In the genomic region with DNA sequence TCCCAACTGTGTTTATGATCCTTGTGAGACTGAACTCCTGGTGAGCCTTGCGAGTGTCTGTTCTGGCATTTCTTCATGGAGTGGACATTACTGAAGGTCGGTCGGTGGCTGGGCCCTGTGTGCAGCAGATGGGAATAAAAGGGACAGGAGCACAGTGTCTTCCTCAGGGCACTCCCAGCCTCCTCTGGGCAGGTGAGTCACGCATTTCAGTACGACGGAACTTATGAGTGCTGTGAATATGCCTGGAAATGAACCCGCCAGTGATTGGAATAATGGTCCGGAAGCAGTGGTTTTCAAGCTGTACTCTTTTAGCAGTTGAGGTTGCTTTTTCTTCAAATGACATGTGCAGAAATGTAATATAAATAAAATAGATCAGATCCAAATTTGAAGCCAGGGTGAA, we compare ENCODE assay signal across 2 cellular contexts.
TF ChIP-seq lines count a peak whose summit lies in the region.

No MANE protein-coding gene starts in this region.

TF ChIP-seq in GM23338, 12 proteins besides CTCF, POLR2A, EP300 and RAD21 (continued from another document):
- no peak for TF ChIP-seq POLR2AphosphoS5 (IDR thresholded peaks at IDR 0.05; ENCODE audit: low read depth)
- no peak for TF ChIP-seq EZH2 (IDR thresholded peaks at IDR 0.05; ENCODE audit: low read depth, unreplicated experiment)
- TF ChIP-seq JUNB (IDR thresholded peaks at IDR 0.05; ENCODE audit: unreplicated experiment), result no peak
- TF ChIP-seq CREB1 (CRISPR knock-in tag; IDR thresholded peaks at IDR 0.05; ENCODE audit: low read depth), result no peak
- TF ChIP-seq EZH2phosphoT487 (IDR thresholded peaks at IDR 0.05; ENCODE audit: unreplicated experiment), result no peak
- TF ChIP-seq, protein P1, sequence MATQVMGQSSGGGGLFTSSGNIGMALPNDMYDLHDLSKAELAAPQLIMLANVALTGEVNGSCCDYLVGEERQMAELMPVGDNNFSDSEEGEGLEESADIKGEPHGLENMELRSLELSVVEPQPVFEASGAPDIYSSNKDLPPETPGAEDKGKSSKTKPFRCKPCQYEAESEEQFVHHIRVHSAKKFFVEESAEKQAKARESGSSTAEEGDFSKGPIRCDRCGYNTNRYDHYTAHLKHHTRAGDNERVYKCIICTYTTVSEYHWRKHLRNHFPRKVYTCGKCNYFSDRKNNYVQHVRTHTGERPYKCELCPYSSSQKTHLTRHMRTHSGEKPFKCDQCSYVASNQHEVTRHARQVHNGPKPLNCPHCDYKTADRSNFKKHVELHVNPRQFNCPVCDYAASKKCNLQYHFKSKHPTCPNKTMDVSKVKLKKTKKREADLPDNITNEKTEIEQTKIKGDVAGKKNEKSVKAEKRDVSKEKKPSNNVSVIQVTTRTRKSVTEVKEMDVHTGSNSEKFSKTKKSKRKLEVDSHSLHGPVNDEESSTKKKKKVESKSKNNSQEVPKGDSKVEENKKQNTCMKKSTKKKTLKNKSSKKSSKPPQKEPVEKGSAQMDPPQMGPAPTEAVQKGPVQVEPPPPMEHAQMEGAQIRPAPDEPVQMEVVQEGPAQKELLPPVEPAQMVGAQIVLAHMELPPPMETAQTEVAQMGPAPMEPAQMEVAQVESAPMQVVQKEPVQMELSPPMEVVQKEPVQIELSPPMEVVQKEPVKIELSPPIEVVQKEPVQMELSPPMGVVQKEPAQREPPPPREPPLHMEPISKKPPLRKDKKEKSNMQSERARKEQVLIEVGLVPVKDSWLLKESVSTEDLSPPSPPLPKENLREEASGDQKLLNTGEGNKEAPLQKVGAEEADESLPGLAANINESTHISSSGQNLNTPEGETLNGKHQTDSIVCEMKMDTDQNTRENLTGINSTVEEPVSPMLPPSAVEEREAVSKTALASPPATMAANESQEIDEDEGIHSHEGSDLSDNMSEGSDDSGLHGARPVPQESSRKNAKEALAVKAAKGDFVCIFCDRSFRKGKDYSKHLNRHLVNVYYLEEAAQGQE (IDR thresholded peaks at IDR 0.05; ENCODE audit: unreplicated experiment), result no peak
- TF ChIP-seq, protein P2, sequence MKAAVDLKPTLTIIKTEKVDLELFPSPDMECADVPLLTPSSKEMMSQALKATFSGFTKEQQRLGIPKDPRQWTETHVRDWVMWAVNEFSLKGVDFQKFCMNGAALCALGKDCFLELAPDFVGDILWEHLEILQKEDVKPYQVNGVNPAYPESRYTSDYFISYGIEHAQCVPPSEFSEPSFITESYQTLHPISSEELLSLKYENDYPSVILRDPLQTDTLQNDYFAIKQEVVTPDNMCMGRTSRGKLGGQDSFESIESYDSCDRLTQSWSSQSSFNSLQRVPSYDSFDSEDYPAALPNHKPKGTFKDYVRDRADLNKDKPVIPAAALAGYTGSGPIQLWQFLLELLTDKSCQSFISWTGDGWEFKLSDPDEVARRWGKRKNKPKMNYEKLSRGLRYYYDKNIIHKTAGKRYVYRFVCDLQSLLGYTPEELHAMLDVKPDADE (IDR thresholded peaks at IDR 0.05), result no peak
- no peak for TF ChIP-seq STAT1 (IDR thresholded peaks at IDR 0.05; ENCODE audit: unreplicated experiment)
- TF ChIP-seq, protein P3, sequence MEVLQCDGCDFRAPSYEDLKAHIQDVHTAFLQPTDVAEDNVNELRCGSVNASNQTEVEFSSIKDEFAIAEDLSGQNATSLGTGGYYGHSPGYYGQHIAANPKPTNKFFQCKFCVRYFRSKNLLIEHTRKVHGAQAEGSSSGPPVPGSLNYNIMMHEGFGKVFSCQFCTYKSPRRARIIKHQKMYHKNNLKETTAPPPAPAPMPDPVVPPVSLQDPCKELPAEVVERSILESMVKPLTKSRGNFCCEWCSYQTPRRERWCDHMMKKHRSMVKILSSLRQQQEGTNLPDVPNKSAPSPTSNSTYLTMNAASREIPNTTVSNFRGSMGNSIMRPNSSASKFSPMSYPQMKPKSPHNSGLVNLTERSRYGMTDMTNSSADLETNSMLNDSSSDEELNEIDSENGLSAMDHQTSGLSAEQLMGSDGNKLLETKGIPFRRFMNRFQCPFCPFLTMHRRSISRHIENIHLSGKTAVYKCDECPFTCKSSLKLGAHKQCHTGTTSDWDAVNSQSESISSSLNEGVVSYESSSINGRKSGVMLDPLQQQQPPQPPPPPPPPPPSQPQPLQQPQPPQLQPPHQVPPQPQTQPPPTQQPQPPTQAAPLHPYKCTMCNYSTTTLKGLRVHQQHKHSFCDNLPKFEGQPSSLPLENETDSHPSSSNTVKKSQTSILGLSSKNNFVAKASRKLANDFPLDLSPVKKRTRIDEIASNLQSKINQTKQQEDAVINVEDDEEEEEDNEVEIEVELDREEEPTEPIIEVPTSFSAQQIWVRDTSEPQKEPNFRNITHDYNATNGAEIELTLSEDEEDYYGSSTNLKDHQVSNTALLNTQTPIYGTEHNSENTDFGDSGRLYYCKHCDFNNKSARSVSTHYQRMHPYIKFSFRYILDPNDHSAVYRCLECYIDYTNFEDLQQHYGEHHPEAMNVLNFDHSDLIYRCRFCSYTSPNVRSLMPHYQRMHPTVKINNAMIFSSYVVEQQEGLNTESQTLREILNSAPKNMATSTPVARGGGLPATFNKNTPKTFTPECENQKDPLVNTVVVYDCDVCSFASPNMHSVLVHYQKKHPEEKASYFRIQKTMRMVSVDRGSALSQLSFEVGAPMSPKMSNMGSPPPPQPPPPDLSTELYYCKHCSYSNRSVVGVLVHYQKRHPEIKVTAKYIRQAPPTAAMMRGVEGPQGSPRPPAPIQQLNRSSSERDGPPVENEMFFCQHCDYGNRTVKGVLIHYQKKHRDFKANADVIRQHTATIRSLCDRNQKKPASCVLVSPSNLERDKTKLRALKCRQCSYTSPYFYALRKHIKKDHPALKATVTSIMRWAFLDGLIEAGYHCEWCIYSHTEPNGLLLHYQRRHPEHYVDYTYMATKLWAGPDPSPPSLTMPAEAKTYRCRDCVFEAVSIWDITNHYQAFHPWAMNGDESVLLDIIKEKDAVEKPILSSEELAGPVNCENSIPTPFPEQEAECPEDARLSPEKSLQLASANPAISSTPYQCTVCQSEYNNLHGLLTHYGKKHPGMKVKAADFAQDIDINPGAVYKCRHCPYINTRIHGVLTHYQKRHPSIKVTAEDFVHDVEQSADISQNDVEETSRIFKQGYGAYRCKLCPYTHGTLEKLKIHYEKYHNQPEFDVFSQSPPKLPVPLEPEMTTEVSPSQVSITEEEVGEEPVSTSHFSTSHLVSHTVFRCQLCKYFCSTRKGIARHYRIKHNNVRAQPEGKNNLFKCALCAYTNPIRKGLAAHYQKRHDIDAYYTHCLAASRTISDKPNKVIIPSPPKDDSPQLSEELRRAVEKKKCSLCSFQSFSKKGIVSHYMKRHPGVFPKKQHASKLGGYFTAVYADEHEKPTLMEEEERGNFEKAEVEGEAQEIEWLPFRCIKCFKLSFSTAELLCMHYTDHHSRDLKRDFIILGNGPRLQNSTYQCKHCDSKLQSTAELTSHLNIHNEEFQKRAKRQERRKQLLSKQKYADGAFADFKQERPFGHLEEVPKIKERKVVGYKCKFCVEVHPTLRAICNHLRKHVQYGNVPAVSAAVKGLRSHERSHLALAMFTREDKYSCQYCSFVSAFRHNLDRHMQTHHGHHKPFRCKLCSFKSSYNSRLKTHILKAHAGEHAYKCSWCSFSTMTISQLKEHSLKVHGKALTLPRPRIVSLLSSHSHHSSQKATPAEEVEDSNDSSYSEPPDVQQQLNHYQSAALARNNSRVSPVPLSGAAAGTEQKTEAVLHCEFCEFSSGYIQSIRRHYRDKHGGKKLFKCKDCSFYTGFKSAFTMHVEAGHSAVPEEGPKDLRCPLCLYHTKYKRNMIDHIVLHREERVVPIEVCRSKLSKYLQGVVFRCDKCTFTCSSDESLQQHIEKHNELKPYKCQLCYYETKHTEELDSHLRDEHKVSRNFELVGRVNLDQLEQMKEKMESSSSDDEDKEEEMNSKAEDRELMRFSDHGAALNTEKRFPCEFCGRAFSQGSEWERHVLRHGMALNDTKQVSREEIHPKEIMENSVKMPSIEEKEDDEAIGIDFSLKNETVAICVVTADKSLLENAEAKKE (CRISPR knock-in tag; IDR thresholded peaks at IDR 0.05), result no peak
TF ChIP-seq in GM23338: peak in this region for 0.

TF ChIP-seq in H1, 55 proteins besides CTCF, POLR2A, EP300 and RAD21 (continued from another document):
- no peak for TF ChIP-seq CREB1 (IDR thresholded peaks at IDR 0.05)
- TF ChIP-seq, protein P4, sequence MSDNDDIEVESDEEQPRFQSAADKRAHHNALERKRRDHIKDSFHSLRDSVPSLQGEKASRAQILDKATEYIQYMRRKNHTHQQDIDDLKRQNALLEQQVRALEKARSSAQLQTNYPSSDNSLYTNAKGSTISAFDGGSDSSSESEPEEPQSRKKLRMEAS (IDR thresholded peaks at IDR 0.05), result no peak
- TF ChIP-seq SIRT6 (IDR thresholded peaks at IDR 0.05; ENCODE audit: low read length), result no peak
- no peak for TF ChIP-seq JUN (IDR thresholded peaks at IDR 0.05; ENCODE audit: low read depth, low read length)
- no peak for TF ChIP-seq CTBP2 (IDR thresholded peaks at IDR 0.05; ENCODE audit: borderline replicate concordance, insufficient read depth, insufficient read length, low read length)
- no peak for TF ChIP-seq EGR1 (IDR thresholded peaks at IDR 0.05; ENCODE audit: borderline replicate concordance, low read depth, low read length)
- TF ChIP-seq SP2 (IDR thresholded peaks at IDR 0.05; ENCODE audit: low read length), result no peak
- TF ChIP-seq CHD2 (IDR thresholded peaks at IDR 0.05; ENCODE audit: low read length), result no peak
- TF ChIP-seq CBX8 (IDR thresholded peaks at IDR 0.05; ENCODE audit: borderline replicate concordance, low read depth, low read length), result no peak
- TF ChIP-seq RXRA (IDR thresholded peaks at IDR 0.05; ENCODE audit: insufficient read depth, low read depth, low read length), result no peak
- no peak for TF ChIP-seq HDAC2 (IDR thresholded peaks at IDR 0.05; ENCODE audit: borderline replicate concordance in 1 of 2, low read depth in 2 of 2, low read length in 2 of 2)
- TF ChIP-seq PHF8 (conservative IDR thresholded peaks at IDR 0.05; ENCODE audit: low read depth, low read length), result no peak
- TF ChIP-seq, protein P5, sequence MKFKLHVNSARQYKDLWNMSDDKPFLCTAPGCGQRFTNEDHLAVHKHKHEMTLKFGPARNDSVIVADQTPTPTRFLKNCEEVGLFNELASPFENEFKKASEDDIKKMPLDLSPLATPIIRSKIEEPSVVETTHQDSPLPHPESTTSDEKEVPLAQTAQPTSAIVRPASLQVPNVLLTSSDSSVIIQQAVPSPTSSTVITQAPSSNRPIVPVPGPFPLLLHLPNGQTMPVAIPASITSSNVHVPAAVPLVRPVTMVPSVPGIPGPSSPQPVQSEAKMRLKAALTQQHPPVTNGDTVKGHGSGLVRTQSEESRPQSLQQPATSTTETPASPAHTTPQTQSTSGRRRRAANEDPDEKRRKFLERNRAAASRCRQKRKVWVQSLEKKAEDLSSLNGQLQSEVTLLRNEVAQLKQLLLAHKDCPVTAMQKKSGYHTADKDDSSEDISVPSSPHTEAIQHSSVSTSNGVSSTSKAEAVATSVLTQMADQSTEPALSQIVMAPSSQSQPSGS (IDR thresholded peaks at IDR 0.05; ENCODE audit: low read length), result no peak
- TF ChIP-seq TBP (IDR thresholded peaks at IDR 0.05; ENCODE audit: low read depth, low read length), result no peak
- TF ChIP-seq SP4 (IDR thresholded peaks at IDR 0.05; ENCODE audit: low read length), result no peak
- TF ChIP-seq SAP30 (IDR thresholded peaks at IDR 0.05; ENCODE audit: insufficient read depth, insufficient replicate concordance, low read length), result no peak
TF ChIP-seq in H1: peak in this region for 0.
